Comparison of ENCODE assay signal across 20 cellular contexts in the genomic region with DNA sequence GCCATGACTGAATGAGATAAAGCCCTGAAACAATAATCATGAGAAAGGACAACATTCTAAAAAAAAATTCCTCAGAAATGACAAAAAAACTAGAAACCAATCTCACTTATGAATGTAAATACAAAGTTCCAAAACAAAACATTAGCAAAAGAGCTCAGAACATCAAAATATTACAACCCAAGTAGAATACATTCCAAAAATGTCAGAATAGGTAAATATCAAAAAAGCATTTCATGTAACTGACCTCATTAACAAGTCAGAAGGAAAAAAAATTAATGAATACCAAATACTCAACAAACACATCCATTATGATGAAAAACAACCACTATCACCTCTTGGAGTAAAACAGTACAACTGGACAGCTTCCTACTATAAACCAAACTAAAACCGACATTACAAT.
"Had no signal": no experiment of that assay in that cellular context is flagged by ENCODE, and none has a peak within 500 bp of the region (broad histone marks: within the 10 kb centered on the region; RNA-seq: fewer than 3 reads in every experiment).

No MANE protein-coding gene starts in this region.

- H3K27ac Mint-ChIP-seq: dendritic cell treated with granulocyte-macrophage colony-stimulating factor and Interleukin-4, amounts not matched to agents 40 ng/mL and 50 ng/mL, for 4 days; stimulated activated effector memory CD8-positive, alpha-beta T cell treated with anti-CD3 and anti-CD28 coated beads, Interleukin-12 subunit alpha, Interleukin-12 subunit beta, amount 100 ng/mL, for 72 hours had no signal

- FAIRE-seq: colon, frontal cortex, islet of Langerhans had no signal

- H3K4me3 Mint-ChIP-seq: dendritic cell treated with granulocyte-macrophage colony-stimulating factor and Interleukin-4, amounts not matched to agents 40 ng/mL and 50 ng/mL, for 4 days; naive B cell; nephron; stimulated activated effector memory CD8-positive, alpha-beta T cell treated with anti-CD3 and anti-CD28 coated beads, Interleukin-12 subunit alpha, Interleukin-12 subunit beta, amount 100 ng/mL, for 72 hours had no signal

- ATAC-seq: heart left ventricle; psoas muscle; right lobe of liver; stimulated activated effector memory CD8-positive, alpha-beta T cell treated with anti-CD3 and anti-CD28 coated beads, Interleukin-12 subunit alpha, Interleukin-12 subunit beta, amount 100 ng/mL, for 72 hours had no signal

- H3K36me3 ChIP-seq: heart left ventricle, right lobe of liver, stomach, thoracic aorta, transverse colon had no signal

- DNase-seq: heart left ventricle; hippocampal formation; kidney glomerular epithelial cell; mesendoderm; naive B cell; occipital lobe; psoas muscle; retina; right lobe of liver; stimulated activated CD4-positive, alpha-beta T cell treated with anti-CD3 and anti-CD28 coated beads, Interleukin-4, amount 100 ng/mL, for 1 hour; stimulated activated CD8-positive, alpha-beta memory T cell treated with anti-CD3 and anti-CD28 coated beads, Interleukin-4, amount 100 ng/mL, for 48 hours; stomach; transverse colon had no signal

- H3K27me3 ChIP-seq: heart left ventricle, right lobe of liver, stomach, transverse colon had no signal

- H3K36me3 Mint-ChIP-seq: naive B cell; stimulated activated effector memory CD8-positive, alpha-beta T cell treated with anti-CD3 and anti-CD28 coated beads, Interleukin-12 subunit alpha, Interleukin-12 subunit beta, amount 100 ng/mL, for 72 hours had no signal

- H3K9me3 Mint-ChIP-seq: dendritic cell treated with granulocyte-macrophage colony-stimulating factor and Interleukin-4, amounts not matched to agents 40 ng/mL and 50 ng/mL, for 4 days; naive B cell; nephron; stimulated activated effector memory CD8-positive, alpha-beta T cell treated with anti-CD3 and anti-CD28 coated beads, Interleukin-12 subunit alpha, Interleukin-12 subunit beta, amount 100 ng/mL, for 72 hours had no signal

- H3K27me3 Mint-ChIP-seq: dendritic cell treated with granulocyte-macrophage colony-stimulating factor and Interleukin-4, amounts not matched to agents 40 ng/mL and 50 ng/mL, for 4 days; naive B cell had no signal

- H3K27ac ChIP-seq: heart left ventricle, psoas muscle, right lobe of liver, stomach, thoracic aorta, transverse colon had no signal

- H3K4me1 ChIP-seq: right lobe of liver had no signal

- H3K4me3 ChIP-seq: heart left ventricle, psoas muscle, right lobe of liver, stomach, thoracic aorta, transverse colon had no signal

- H3K9me3 ChIP-seq: heart left ventricle, psoas muscle, right lobe of liver, stomach, thoracic aorta, transverse colon had no signal
